1 cellular context compared by ENCODE assay signal in the genomic region with DNA sequence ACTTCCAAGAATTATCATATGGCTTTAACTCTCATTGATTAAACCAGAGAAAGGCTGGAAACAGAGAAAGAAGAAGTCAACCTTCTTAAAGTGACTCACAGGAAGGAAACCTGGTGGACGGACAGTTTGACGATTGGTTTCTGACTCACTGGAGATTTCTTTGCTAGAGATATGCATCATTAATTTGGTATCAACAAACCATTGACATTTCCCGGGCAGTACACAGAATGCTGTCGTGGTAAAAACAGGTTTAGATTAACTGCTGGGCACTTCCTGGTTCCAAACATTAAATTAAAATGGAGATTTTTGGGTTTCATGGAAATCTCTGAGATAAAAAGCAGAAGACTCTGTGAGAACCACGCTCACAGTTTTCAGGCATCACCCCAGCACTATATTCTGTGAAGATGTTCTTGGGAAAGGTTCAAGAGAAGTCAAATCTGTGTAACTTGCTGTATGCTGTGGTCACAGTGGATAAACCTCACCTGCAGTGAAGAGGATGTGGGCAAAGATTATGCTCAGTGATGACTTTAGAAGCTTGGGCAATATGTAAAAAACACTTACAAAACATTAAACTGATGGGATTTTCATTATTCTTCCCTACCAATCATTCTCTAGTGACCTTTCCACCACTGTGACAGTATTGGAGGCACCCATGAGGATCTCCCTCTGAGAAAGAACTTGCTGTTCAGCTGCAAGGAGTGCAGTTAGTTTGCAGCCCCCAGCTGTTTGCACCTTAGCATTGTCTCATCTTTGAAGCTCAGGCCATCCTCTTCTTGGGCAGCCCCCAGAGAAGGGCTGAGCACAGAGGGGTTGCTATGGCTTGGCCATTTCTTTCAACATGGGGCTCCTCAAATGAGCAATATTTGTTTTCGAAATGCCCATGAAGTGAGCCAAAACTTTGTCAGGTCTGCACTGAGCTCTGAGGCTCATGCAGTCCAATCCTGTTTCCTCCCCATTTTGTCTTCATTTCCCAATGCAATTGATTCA.
TF ChIP-seq lines count a peak whose summit lies in the region.

No MANE protein-coding gene starts in this region.

TF ChIP-seq in HCT116, 20 proteins besides CTCF, POLR2A, EP300 and RAD21 (continued from another document):
- TF ChIP-seq, protein P1, sequence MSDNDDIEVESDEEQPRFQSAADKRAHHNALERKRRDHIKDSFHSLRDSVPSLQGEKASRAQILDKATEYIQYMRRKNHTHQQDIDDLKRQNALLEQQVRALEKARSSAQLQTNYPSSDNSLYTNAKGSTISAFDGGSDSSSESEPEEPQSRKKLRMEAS (IDR thresholded peaks at IDR 0.05) = no peak
- TF ChIP-seq CBX3 (IDR thresholded peaks at IDR 0.05; ENCODE audit: low read depth) (peak; percentile 54; the same call in 1 of the 2 replicates), ZNF274 (IDR thresholded peaks at IDR 0.05; ENCODE audit: low read depth, low read length) (no peak), SP1 (IDR thresholded peaks at IDR 0.05; ENCODE audit: low read depth) (peak; percentile 64), TCF7L2 (IDR thresholded peaks at IDR 0.05; ENCODE audit: borderline replicate concordance, extremely low read depth, insufficient read depth, insufficient read length) (no peak), JUND (IDR thresholded peaks at IDR 0.05) (peak; percentile 74), ZFX (IDR thresholded peaks at IDR 0.05) (no peak), EGR1 (IDR thresholded peaks at IDR 0.05; ENCODE audit: low read depth) (no peak), ELF1 (IDR thresholded peaks at IDR 0.05; ENCODE audit: borderline replicate concordance, low read depth) (no peak; the same call in 1 of the 2 replicates), EZH2phosphoT487 (IDR thresholded peaks at IDR 0.05; ENCODE audit: borderline replicate concordance) (no peak), POLR2AphosphoS5 (IDR thresholded peaks at IDR 0.05; ENCODE audit: low read depth, low read length) (no peak), CEBPB (IDR thresholded peaks at IDR 0.05; ENCODE audit: low read depth) (no peak), FOSL1 (IDR thresholded peaks at IDR 0.05; ENCODE audit: low read depth) (peak; percentile 80)
TF ChIP-seq in HCT116: peak in this region for 4.
